Comparison of ENCODE assay signal across 12 cellular contexts in the genomic region with DNA sequence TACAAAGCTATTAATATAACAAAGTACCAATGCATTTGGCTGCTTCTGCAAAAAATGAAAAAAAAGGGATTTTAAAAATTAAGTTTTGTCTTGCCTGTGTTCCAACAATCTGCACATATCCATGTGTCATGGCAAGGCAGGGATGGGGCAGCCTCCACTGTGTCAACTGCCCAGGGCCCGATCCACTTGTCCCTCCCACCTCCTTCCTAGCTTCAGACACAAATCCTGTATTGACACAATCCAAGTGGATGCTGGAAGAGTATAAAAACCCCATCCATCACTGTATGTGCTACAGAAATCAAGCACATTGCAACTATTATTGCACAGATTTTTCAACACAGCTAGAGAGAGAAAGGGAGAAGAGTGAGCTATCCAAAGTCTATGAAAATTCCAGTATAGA.
DNase-seq lines count a peak whose midpoint lies in the region; ATAC-seq, FAIRE-seq and TF ChIP-seq lines count a peak whose summit lies in the region.
"Had no signal": no experiment of that assay in that cellular context is flagged by ENCODE, and none has a peak within 500 bp of the region (broad histone marks: within the 10 kb centered on the region; RNA-seq: fewer than 3 reads in every experiment).

No MANE protein-coding gene starts in this region.

- no peak for FAIRE-seq in kidney (lab: Jason Lieb, UNC)
- FAIRE-seq: G401.6 had no signal

- H3K27ac ChIP-seq in Peyer's patch (peak overlapping the region in 3 of 4 donors; percentile 5 to 87 (median 69)), suprapubic skin (no peak overlapping the region), kidney (ENCODE audit: low read depth in 2 of 2, low read length in 2 of 2) (no peak overlapping the region)

- intact Hi-C loops in activated CD4-positive, alpha-beta T cell treated with anti-CD3 and anti-CD28 coated beads, Interleukin-2, amount 10 ng/mL, durations not matched to agents 24 days and 14 days (cut with micrococcal nuclease): loop anchor here (1.0 to 10.0 kb wide), 5 partner anchors 11 to 893 kb away; partner anchors contain the start of gene ELMO1
- intact Hi-C loops in kidney (cut with DNase I): no loop called here

- TF ChIP-seq EP300 in suprapubic skin (IDR thresholded peaks at IDR 0.05): no peak

- no peak for ATAC-seq in effector memory CD8-positive, alpha-beta T cell (replicated peaks)
- ATAC-seq in GM21447 (IDR thresholded peaks at IDR 0.05; ENCODE audit: unreplicated experiment): no peak

- H3K27me3 Mint-ChIP-seq in activated CD4-positive, alpha-beta T cell treated with anti-CD3 and anti-CD28 coated beads, Interleukin-2, amount 10 ng/mL, durations not matched to agents 24 days and 14 days: no peaks in the 10 kb centered on the region
- no peaks in the 10 kb centered on the region for H3K27me3 Mint-ChIP-seq in effector memory CD8-positive, alpha-beta T cell

- H3K9ac ChIP-seq in kidney (ENCODE audit: low read length in 2 of 2): no peak overlapping the region

- no peak for TF ChIP-seq CTCF in Peyer's patch (IDR thresholded peaks at IDR 0.05)
- TF ChIP-seq CTCF in suprapubic skin (IDR thresholded peaks at IDR 0.05): no peak
- no peak for TF ChIP-seq CTCF in kidney (IDR thresholded peaks at IDR 0.05; ENCODE audit: borderline replicate concordance, extremely low read depth, insufficient read depth)

- no peak for TF ChIP-seq POLR2A in Peyer's patch (IDR thresholded peaks at IDR 0.05)
- TF ChIP-seq POLR2A in suprapubic skin (IDR thresholded peaks at IDR 0.05): no peak

- H3K4me1 Mint-ChIP-seq in activated CD4-positive, alpha-beta T cell treated with anti-CD3 and anti-CD28 coated beads, Interleukin-2, amount 10 ng/mL, durations not matched to agents 24 days and 14 days: peaks cover 60% of the 10 kb centered on the region
- peaks cover 32 to 45% of the 10 kb centered on the region in 2 donors for H3K4me1 Mint-ChIP-seq in effector memory CD8-positive, alpha-beta T cell (ENCODE audit: low read depth in 2 of 2)

- peak overlapping the region; percentile 28 to 52 (median 32) for H3K4me3 ChIP-seq in Peyer's patch
- peak overlapping the region; percentile 17 for H3K4me3 ChIP-seq in suprapubic skin
- H3K4me3 ChIP-seq in kidney (ENCODE audit: low read length in 2 of 2): peak overlapping the region in 1 of 2 donors; percentile 14

- H3K4me3 Mint-ChIP-seq in activated CD4-positive, alpha-beta T cell treated with anti-CD3 and anti-CD28 coated beads, Interleukin-2, amount 10 ng/mL, durations not matched to agents 24 days and 14 days: peak overlapping the region; percentile 92
- H3K4me3 Mint-ChIP-seq in effector memory CD8-positive, alpha-beta T cell: peak overlapping the region; percentile 85 to 87

- H3K27ac Mint-ChIP-seq in activated CD4-positive, alpha-beta T cell treated with anti-CD3 and anti-CD28 coated beads, Interleukin-2, amount 10 ng/mL, durations not matched to agents 24 days and 14 days: peak overlapping the region; percentile 99
- H3K27ac Mint-ChIP-seq in effector memory CD8-positive, alpha-beta T cell: peak overlapping the region; percentile 94 to 96

- WGBS in suprapubic skin: 55% methylated on average over 1 of the region's 1 CpG

- H3K27me3 ChIP-seq in Peyer's patch (no peaks in the 10 kb centered on the region), suprapubic skin (no peaks in the 10 kb centered on the region)

- H3K36me3 Mint-ChIP-seq in activated CD4-positive, alpha-beta T cell treated with anti-CD3 and anti-CD28 coated beads, Interleukin-2, amount 10 ng/mL, durations not matched to agents 24 days and 14 days (ENCODE audit: low read depth): peaks cover 42% of the 10 kb centered on the region
- peaks cover 23% of the 10 kb centered on the region for H3K36me3 Mint-ChIP-seq in effector memory CD8-positive, alpha-beta T cell (ENCODE audit: insufficient read depth)

- DNase-seq in activated CD4-positive, alpha-beta T cell treated with anti-CD3 and anti-CD28 coated beads, Interleukin-2, amount 10 ng/mL, durations not matched to agents 24 days and 14 days: peak; percentile 64
- DNase-seq in activated CD4-positive, alpha-beta T cell treated with anti-CD3 and anti-CD28 coated beads for 1 hour: no peak
- DNase-seq in Peyer's patch (no peak), suprapubic skin (ENCODE audit: low spot score in 2 of 2) (no peak), KG1 (lab: John Stamatoyannopoulos, UW) (no peak), kidney (no peak)
- DNase-seq in effector memory CD8-positive, alpha-beta T cell: peak in 1 of 3 experiments; percentile 6
- DNase-seq: ACHN, caudate nucleus, NCI-H2081 had no signal

- H3K9me3 Mint-ChIP-seq in activated CD4-positive, alpha-beta T cell treated with anti-CD3 and anti-CD28 coated beads, Interleukin-2, amount 10 ng/mL, durations not matched to agents 24 days and 14 days: peaks cover 3% of the 10 kb centered on the region
- H3K9me3 Mint-ChIP-seq in effector memory CD8-positive, alpha-beta T cell: no peaks in the 10 kb centered on the region

- H3K9me3 ChIP-seq in Peyer's patch (no peaks in the 10 kb centered on the region), suprapubic skin (no peaks in the 10 kb centered on the region), kidney (ENCODE audit: control insufficient read depth in 1 of 2, low read length in 2 of 2) (no peaks in the 10 kb centered on the region)

- H3K4me1 ChIP-seq in Peyer's patch (peaks cover 0 to 20% (median 6%) of the 10 kb centered on the region in 4 donors), suprapubic skin (peaks cover 5% of the 10 kb centered on the region), kidney (ENCODE audit: control insufficient read depth in 1 of 2, insufficient read depth in 1 of 2, low read depth in 1 of 2, low read length in 2 of 2) (no peaks in the 10 kb centered on the region)

- no peaks in the 10 kb centered on the region for H3K36me3 ChIP-seq in Peyer's patch
- H3K36me3 ChIP-seq in suprapubic skin: no peaks in the 10 kb centered on the region
- H3K36me3 ChIP-seq in kidney (ENCODE audit: control insufficient read depth in 1 of 2, insufficient read depth in 2 of 2, low read length in 2 of 2): no peaks in the 10 kb centered on the region

Comparison
In these comparisons a context has a peak if more than half of its experiments do, and no peak if none do; other contexts are left out.
1. H3K27ac ChIP-seq: peak in Peyer's patch (3 of 4); none in suprapubic skin (single experiment) and kidney (0 of 2).